In the genomic region with DNA sequence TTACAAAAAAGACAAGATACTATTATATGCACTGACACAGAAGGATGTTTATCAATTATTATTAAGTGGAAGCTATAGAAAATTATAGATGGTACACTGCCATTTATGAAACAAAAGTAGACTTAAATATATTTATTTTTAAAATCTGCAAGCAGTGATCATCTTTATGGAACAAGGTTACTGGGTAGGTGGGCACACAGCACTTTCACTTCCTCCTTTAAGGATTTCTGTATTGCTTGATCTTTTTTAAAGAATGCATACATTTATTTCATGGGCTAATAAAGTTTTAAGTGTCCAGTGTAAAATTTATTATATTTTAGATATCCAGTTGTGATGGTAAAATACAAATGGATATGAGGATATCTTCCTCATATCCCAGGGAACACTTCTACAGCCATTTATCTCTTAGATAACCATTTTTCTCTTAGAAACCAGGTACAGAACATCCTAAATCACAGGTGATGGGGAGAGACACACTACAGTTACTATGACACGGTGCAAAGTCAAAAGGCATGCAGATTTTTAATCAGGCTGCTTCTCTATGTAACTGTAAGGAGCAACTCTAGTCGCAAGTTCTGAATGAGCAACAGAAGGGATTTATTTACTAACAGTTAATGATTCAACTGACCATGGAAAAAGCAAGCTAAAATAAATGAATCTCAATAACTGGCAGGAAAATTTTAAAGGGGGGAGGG, we compare ENCODE assay signal across 11 cellular contexts. TPM values are rescaled to one million over a fixed set of nuclear protein-coding genes. Genes with fewer than 3 reads are reported as not detected.
DNase-seq lines count a peak whose midpoint lies in the region; ATAC-seq, FAIRE-seq and TF ChIP-seq lines count a peak whose summit lies in the region.
"Had no signal": no experiment of that assay in that cellular context is flagged by ENCODE, and none has a peak within 500 bp of the region (broad histone marks: within the 10 kb centered on the region; RNA-seq: fewer than 3 reads in every experiment).

No MANE protein-coding gene starts in this region.

- H3K4me3 Mint-ChIP-seq in activated naive CD4-positive, alpha-beta T cell treated with anti-CD3 and anti-CD28 coated beads for 36 hours, result peak overlapping the region; percentile 93
- H3K4me3 Mint-ChIP-seq in effector memory CD8-positive, alpha-beta T cell, result peak overlapping the region; percentile 96 to 98
- H3K4me3 Mint-ChIP-seq in stimulated activated memory B cell treated with anti-CD40 and anti-IgM and Interleukin-4, amounts not matched to agents 10 μg/mL and 1 μg/mL and 100 μg/mL, for 72 hours, result peak overlapping the region; percentile 97

- H3K9me3 ChIP-seq in tibial nerve, result peaks cover 0 to 10% (median under 1%) of the 10 kb centered on the region in 4 donors
- H3K9me3 ChIP-seq in lower lobe of right lung, result peaks cover 2% of the 10 kb centered on the region
- no peaks in the 10 kb centered on the region for H3K9me3 ChIP-seq in pancreas

- H3K36me3 ChIP-seq in tibial nerve, result no peaks in the 10 kb centered on the region
- no peaks in the 10 kb centered on the region for H3K36me3 ChIP-seq in lower lobe of right lung
- no peaks in the 10 kb centered on the region for H3K36me3 ChIP-seq in pancreas

- peak overlapping the region; percentile 21 for H3K27ac Mint-ChIP-seq in activated naive CD4-positive, alpha-beta T cell treated with anti-CD3 and anti-CD28 coated beads for 36 hours
- peak overlapping the region; percentile 88 to 93 for H3K27ac Mint-ChIP-seq in effector memory CD8-positive, alpha-beta T cell
- H3K27ac Mint-ChIP-seq in stimulated activated memory B cell treated with anti-CD40 and anti-IgM and Interleukin-4, amounts not matched to agents 10 μg/mL and 1 μg/mL and 100 μg/mL, for 72 hours, result no peak overlapping the region

- peaks cover 27% of the 10 kb centered on the region for H3K36me3 Mint-ChIP-seq in activated naive CD4-positive, alpha-beta T cell treated with anti-CD3 and anti-CD28 coated beads for 36 hours (ENCODE audit: low read depth)
- peaks cover 12% of the 10 kb centered on the region for H3K36me3 Mint-ChIP-seq in effector memory CD8-positive, alpha-beta T cell (ENCODE audit: insufficient read depth)
- H3K36me3 Mint-ChIP-seq in stimulated activated memory B cell treated with anti-CD40 and anti-IgM and Interleukin-4, amounts not matched to agents 10 μg/mL and 1 μg/mL and 100 μg/mL, for 72 hours, result peaks cover 20% of the 10 kb centered on the region

- peaks cover 0 to 38% (median 4%) of the 10 kb centered on the region in 4 donors for H3K4me1 ChIP-seq in tibial nerve
- peaks cover 31% of the 10 kb centered on the region for H3K4me1 ChIP-seq in lower lobe of right lung
- H3K4me1 ChIP-seq in pancreas, result peaks cover 0 to 34% (median 20%) of the 10 kb centered on the region in 3 donors

- FAIRE-seq in pancreas (lab: Jason Lieb, UNC), result no peak
- FAIRE-seq: endothelial cell of umbilical vein, keratinocyte had no signal

- no peak for DNase-seq in activated naive CD4-positive, alpha-beta T cell treated with anti-CD3 and anti-CD28 coated beads for 36 hours
- no peak for DNase-seq in activated naive CD4-positive, alpha-beta T cell treated with Interleukin-2 at 50 U/mL for 16 hours
- DNase-seq in NB4 (ENCODE audit: low read depth) (peak; percentile 39), tibial nerve (ENCODE audit: low spot score in 2 of 2) (no peak), lower lobe of right lung (no peak), pancreas (no peak)
- no peak for DNase-seq in effector memory CD8-positive, alpha-beta T cell
- DNase-seq: NCI-H2107 had no signal

- no peak for TF ChIP-seq POLR2A in NB4 (IDR thresholded peaks at IDR 0.05; ENCODE audit: extremely low read depth, insufficient read length)
- TF ChIP-seq POLR2A in tibial nerve (IDR thresholded peaks at IDR 0.05), result no peak

- H3K9me3 Mint-ChIP-seq in activated naive CD4-positive, alpha-beta T cell treated with anti-CD3 and anti-CD28 coated beads for 36 hours, result peaks cover 18% of the 10 kb centered on the region
- H3K9me3 Mint-ChIP-seq in effector memory CD8-positive, alpha-beta T cell, result peaks cover 0 to 1% of the 10 kb centered on the region in 2 donors
- peaks cover 10% of the 10 kb centered on the region for H3K9me3 Mint-ChIP-seq in stimulated activated memory B cell treated with anti-CD40 and anti-IgM and Interleukin-4, amounts not matched to agents 10 μg/mL and 1 μg/mL and 100 μg/mL, for 72 hours

- H3K27me3 Mint-ChIP-seq in activated naive CD4-positive, alpha-beta T cell treated with anti-CD3 and anti-CD28 coated beads for 36 hours (ENCODE audit: low read depth), result peaks cover 2% of the 10 kb centered on the region
- no peaks in the 10 kb centered on the region for H3K27me3 Mint-ChIP-seq in effector memory CD8-positive, alpha-beta T cell
- no peaks in the 10 kb centered on the region for H3K27me3 Mint-ChIP-seq in stimulated activated memory B cell treated with anti-CD40 and anti-IgM and Interleukin-4, amounts not matched to agents 10 μg/mL and 1 μg/mL and 100 μg/mL, for 72 hours

- TF ChIP-seq CTCF in NB4 (IDR thresholded peaks at IDR 0.05; ENCODE audit: low read depth, low read length) (no peak), tibial nerve (IDR thresholded peaks at IDR 0.05) (no peak), lower lobe of right lung (IDR thresholded peaks at IDR 0.05) (no peak), pancreas (IDR thresholded peaks at IDR 0.05) (no peak)

- TF ChIP-seq EP300 in tibial nerve (IDR thresholded peaks at IDR 0.05), result no peak

- intact Hi-C loops in activated naive CD4-positive, alpha-beta T cell treated with anti-CD3 and anti-CD28 coated beads for 36 hours (cut with micrococcal nuclease), result loop anchor here (1.0 to 2.0 kb wide), 3 partner anchors 111 to 623 kb away; partner anchors contain the start of genes CCNC and POU3F2
- intact Hi-C loops in lower lobe of right lung (cut with DNase I) (no loop called here), pancreas (cut with DNase I) (no loop called here)

- ATAC-seq in effector memory CD8-positive, alpha-beta T cell (replicated peaks), result no peak
- no peak for ATAC-seq in stimulated activated memory B cell treated with anti-CD40 and anti-IgM and Interleukin-4, amounts not matched to agents 10 μg/mL and 1 μg/mL and 100 μg/mL, for 72 hours
- ATAC-seq in lower lobe of right lung, result no peak
- ATAC-seq in pancreas, result no peak

- H3K4me1 Mint-ChIP-seq in activated naive CD4-positive, alpha-beta T cell treated with anti-CD3 and anti-CD28 coated beads for 36 hours (ENCODE audit: low read depth), result peaks cover 47% of the 10 kb centered on the region
- H3K4me1 Mint-ChIP-seq in effector memory CD8-positive, alpha-beta T cell (ENCODE audit: low read depth in 2 of 2), result peaks cover 25 to 51% of the 10 kb centered on the region in 2 donors
- peaks cover 38% of the 10 kb centered on the region for H3K4me1 Mint-ChIP-seq in stimulated activated memory B cell treated with anti-CD40 and anti-IgM and Interleukin-4, amounts not matched to agents 10 μg/mL and 1 μg/mL and 100 μg/mL, for 72 hours

- H3K27ac ChIP-seq in tibial nerve (peak overlapping the region in 2 of 4 donors; percentile 94 to 95), lower lobe of right lung (no peak overlapping the region), pancreas (peak overlapping the region in 1 of 4 donors; percentile 2)

- peak overlapping the region; percentile 92 for H3K4me3 ChIP-seq in NB4 (ENCODE audit: low read depth, low read length)
- H3K4me3 ChIP-seq in tibial nerve, result peak overlapping the region in 1 of 4 donors; percentile 91
- no peak overlapping the region for H3K4me3 ChIP-seq in lower lobe of right lung
- H3K4me3 ChIP-seq in pancreas, result no peak overlapping the region

- H3K27me3 ChIP-seq in tibial nerve (no peaks in the 10 kb centered on the region), lower lobe of right lung (ENCODE audit: low read depth) (no peaks in the 10 kb centered on the region), pancreas (no peaks in the 10 kb centered on the region)

- 41 to 60% methylated on average over 2 of the region's 2 CpGs for WGBS in tibial nerve, 2 donors
- 14 to 16% methylated on average over 2 of the region's 2 CpGs for WGBS in pancreas, 2 donors

- CTCF ChIA-PET in activated naive CD4-positive, alpha-beta T cell treated with anti-CD3 and anti-CD28 coated beads for 36 hours (lab: Charles Lee), result no interaction called here

RNA-seq across cellular contexts. Expression of gene FBXL4, which starts 2.3 kb away (rescaled TPM):
- 10 to 100 TPM; 16.3 to 16.7 TPM for total RNA-seq in activated naive CD4-positive, alpha-beta T cell treated with anti-CD3 and anti-CD28 coated beads for 36 hours
- total RNA-seq in tibial nerve (10 to 100 TPM; 23.9 to 38.0 (median 28.7) TPM), lower lobe of right lung (21.1 TPM), pancreas (10 to 100 TPM in 5 of 6 donors, 1 to 10 TPM in 1; 9.0 to 16.9 (median 11.4) TPM)
- polyA plus RNA-seq in pancreas, result 1 to 10 TPM; 2.6 to 5.3 TPM
